8 cellular contexts compared by ENCODE assay signal in the genomic region with DNA sequence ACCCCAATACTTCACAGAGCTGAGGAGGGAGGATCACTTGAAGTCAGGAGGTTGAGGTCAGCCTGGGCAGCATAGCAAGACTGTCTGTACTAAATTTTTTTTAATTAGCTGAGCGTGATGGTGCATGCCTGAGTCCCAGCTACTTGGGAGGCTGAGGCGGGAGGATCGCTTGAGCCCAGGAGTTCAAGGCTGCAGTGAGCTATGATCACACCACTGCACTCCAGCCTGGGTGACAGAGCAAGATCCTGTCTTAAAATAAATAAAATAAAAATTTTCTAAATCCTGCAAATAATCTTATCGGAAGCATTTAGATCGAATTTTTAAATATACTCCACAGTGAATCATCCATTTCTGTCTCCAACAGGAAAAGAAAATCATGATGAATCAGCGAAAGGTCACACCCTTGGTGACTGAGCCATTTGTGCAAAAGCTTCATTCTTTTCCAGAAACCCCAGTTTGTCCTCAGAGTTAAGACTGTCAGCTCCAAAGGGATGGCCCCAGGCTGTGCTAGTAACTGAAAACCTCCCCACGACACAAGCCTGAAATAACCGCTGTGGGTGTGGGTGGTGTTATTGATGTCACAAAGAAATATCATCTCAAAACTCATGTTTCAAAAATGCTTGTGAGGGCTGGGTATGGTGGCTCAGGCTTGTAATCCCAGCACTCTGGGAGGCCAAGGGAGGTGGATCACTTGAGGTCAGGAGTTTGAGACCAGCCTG.
A peak's percentile ranks its signal among the peaks of the same experiment; 100 is the strongest.
DNase-seq lines count a peak whose midpoint lies in the region; ATAC-seq lines count a peak whose summit lies in the region.

No MANE protein-coding gene starts in this region.

- ATAC-seq in HG02870 (IDR thresholded peaks at IDR 0.05; ENCODE audit: unreplicated experiment) = no peak
- ATAC-seq in HG03025 (IDR thresholded peaks at IDR 0.05; ENCODE audit: low FRiP score, unreplicated experiment) = no peak

- H3K9me3 ChIP-seq in SK-N-MC (ENCODE audit: low read depth, low read length) = no peaks in the 10 kb centered on the region
- no peaks in the 10 kb centered on the region for H3K9me3 ChIP-seq in skeletal muscle satellite cell (replicated peaks; ENCODE audit: low read length)

- no peak overlapping the region for H3K4me3 ChIP-seq in SK-N-MC
- H3K4me3 ChIP-seq in skeletal muscle satellite cell (ENCODE audit: low read length) = no peak overlapping the region

- no peaks in the 10 kb centered on the region for H3K27me3 ChIP-seq in skeletal muscle satellite cell (ENCODE audit: control insufficient read depth, insufficient read depth, low read length)

- H3K27ac ChIP-seq in SK-N-MC = peak overlapping the region; percentile 27; the same call in 1 of the 2 replicates

- no peak overlapping the region for H3K4me2 ChIP-seq in skeletal muscle satellite cell (ENCODE audit: low read length)

- H3K9ac ChIP-seq in SK-N-MC (ENCODE audit: insufficient read length) = no peak overlapping the region
- peak overlapping the region; percentile 64 for H3K9ac ChIP-seq in skeletal muscle satellite cell (ENCODE audit: low read depth, low read length)

- DNase-seq in SIG-M5 treated with dmso at 0.1 percent for 504 hours (lab: John Stamatoyannopoulos, UW; ENCODE audit: unreplicated experiment) (peak; percentile 13), SIG-M5 (lab: John Stamatoyannopoulos, UW) (no peak), SK-N-MC (ENCODE audit: low read depth, low spot score) (peak; percentile 14), fibroblast of peridontal ligament (ENCODE audit: extremely low read depth) (peak; percentile 92), activated gamma-delta T cell (lab: John Stamatoyannopoulos, UW) (no peak)

- H3K4me1 ChIP-seq in skeletal muscle satellite cell (ENCODE audit: control insufficient read depth, insufficient read depth, low read length) = peaks cover 24% of the 10 kb centered on the region

- H3K36me3 ChIP-seq in SK-N-MC (ENCODE audit: insufficient read depth, low read length) (no peaks in the 10 kb centered on the region), skeletal muscle satellite cell (ENCODE audit: insufficient read depth, low read length) (no peaks in the 10 kb centered on the region)

Comparison
In these comparisons a context has a peak if more than half of its experiments do, and no peak if none do; other contexts are left out.
1. DNase-seq: peak in SIG-M5 treated with dmso at 0.1 percent for 504 hours (single experiment), SK-N-MC (single experiment) and fibroblast of peridontal ligament (single experiment); none in SIG-M5 (single experiment) and activated gamma-delta T cell (single experiment).